ENCODE assay signal across 8 cellular contexts in the genomic region with DNA sequence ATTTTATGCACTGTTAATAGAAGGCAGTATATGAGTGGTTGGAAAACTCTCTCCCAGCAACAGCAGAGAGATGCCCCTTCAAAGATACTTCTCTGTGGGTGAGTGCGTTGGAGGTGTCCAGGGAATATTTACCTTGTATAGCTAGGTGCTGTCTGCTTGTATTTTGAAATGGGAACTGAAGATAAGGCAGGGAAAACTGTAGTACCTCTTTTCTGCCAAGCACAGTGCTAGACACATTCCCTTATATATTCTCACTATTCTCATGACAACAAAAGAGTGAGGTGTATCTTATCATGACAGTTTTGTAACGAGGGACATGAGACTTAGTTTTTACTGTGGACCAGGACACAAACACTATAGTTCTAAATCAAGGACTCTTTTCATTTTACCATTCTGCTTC. TPM values are rescaled to one million over a fixed set of nuclear protein-coding genes. Genes with fewer than 3 reads are reported as not detected.
DNase-seq lines count a peak whose midpoint lies in the region; ATAC-seq and TF ChIP-seq lines count a peak whose summit lies in the region.

No MANE protein-coding gene starts in this region.

- H3K4me1 Mint-ChIP-seq in neural progenitor cell = peaks cover 14% of the 10 kb centered on the region

- peaks cover 8% of the 10 kb centered on the region for H3K36me3 Mint-ChIP-seq in neural progenitor cell

- no peak for TF ChIP-seq POLR2A in breast epithelium (IDR thresholded peaks at IDR 0.05)

- H3K36me3 ChIP-seq in MM.1S (replicated peaks; ENCODE audit: insufficient read depth, low read length) (no peaks in the 10 kb centered on the region), breast epithelium (no peaks in the 10 kb centered on the region), neural progenitor cell (no peaks in the 10 kb centered on the region)

- no peak overlapping the region for H2AFZ ChIP-seq in MM.1S (ENCODE audit: low read length)
- H2AFZ ChIP-seq in neural progenitor cell (replicated peaks) = no peak overlapping the region

- H3K27ac ChIP-seq in MM.1S (ENCODE audit: low read length) (no peak overlapping the region), breast epithelium (no peak overlapping the region), neural progenitor cell (no peak overlapping the region)

- peaks cover 50% of the 10 kb centered on the region for H3K4me1 ChIP-seq in MM.1S (ENCODE audit: low read length)
- H3K4me1 ChIP-seq in breast epithelium = peaks cover 0 to 6% of the 10 kb centered on the region in 2 donors
- peaks cover 7% of the 10 kb centered on the region for H3K4me1 ChIP-seq in neural progenitor cell

- H3F3A ChIP-seq in MM.1S (ENCODE audit: insufficient read depth, low read length) = peaks cover 21% of the 10 kb centered on the region
- no peaks in the 10 kb centered on the region for H3F3A ChIP-seq in neural progenitor cell (ENCODE audit: low read depth)

- no peak overlapping the region for H3K9ac ChIP-seq in MM.1S (ENCODE audit: low read length)
- no peak overlapping the region for H3K9ac ChIP-seq in neural progenitor cell

- H3K4me2 ChIP-seq in MM.1S (ENCODE audit: low read depth, low read length) (no peak overlapping the region), neural progenitor cell (peak overlapping the region; percentile 99)

- H3K27me3 ChIP-seq in MM.1S (replicated peaks; ENCODE audit: insufficient read depth, low read length) (peaks cover 43% of the 10 kb centered on the region), breast epithelium (no peaks in the 10 kb centered on the region), neural progenitor cell (peaks cover 40% of the 10 kb centered on the region)

- intact Hi-C loops in breast epithelium (cut with DNase I; ENCODE audit: low total_unique reads) = no loop called here

- peak; percentile 49 for DNase-seq in NCI-H2171 treated with DMSO at 0.1 percent for 48 hours (lab: John Stamatoyannopoulos, UW)
- no peak for DNase-seq in NCI-H2171 (lab: John Stamatoyannopoulos, UW)
- DNase-seq in MM.1S = no peak
- no peak for DNase-seq in breast epithelium (ENCODE audit: low spot score in 2 of 2)
- DNase-seq in neural progenitor cell (ENCODE audit: low spot score) = no peak
- no peak for DNase-seq in stimulated activated naive CD4-positive, alpha-beta T cell treated with Interleukin-2 at 50 U/mL for 16 hours (lab: John Stamatoyannopoulos, UW)

- no peaks in the 10 kb centered on the region for H3K9me2 ChIP-seq in MM.1S (replicated peaks; ENCODE audit: insufficient read depth, low read length)

- ATAC-seq in GM19467 (IDR thresholded peaks at IDR 0.05; ENCODE audit: unreplicated experiment) (no peak), GM21367 (IDR thresholded peaks at IDR 0.05; ENCODE audit: unreplicated experiment) (no peak)

- H3K4me3 ChIP-seq in MM.1S (ENCODE audit: low read length) (no peak overlapping the region), breast epithelium (peak overlapping the region in 2 of 3 donors; percentile 87 to 92), neural progenitor cell (peak overlapping the region; percentile 72)

- H3K27ac Mint-ChIP-seq in neural progenitor cell = no peak overlapping the region

- peaks cover 4% of the 10 kb centered on the region for H3K27me3 Mint-ChIP-seq in neural progenitor cell (ENCODE audit: insufficient read depth, low read depth)

- H3K9me3 ChIP-seq in MM.1S (replicated peaks; ENCODE audit: insufficient read depth, low read length) (no peaks in the 10 kb centered on the region), breast epithelium (no peaks in the 10 kb centered on the region), neural progenitor cell (ENCODE audit: low read depth) (no peaks in the 10 kb centered on the region)

- peak overlapping the region; percentile 89 for H3K4me3 Mint-ChIP-seq in neural progenitor cell

- H3K79me2 ChIP-seq in MM.1S (ENCODE audit: low read length) (no peaks in the 10 kb centered on the region), neural progenitor cell (ENCODE audit: low read depth) (peaks cover 31% of the 10 kb centered on the region)

- H4K20me1 ChIP-seq in MM.1S (ENCODE audit: insufficient read depth, low read length) = no peaks in the 10 kb centered on the region; the same call in 1 of the 2 replicates
- H4K20me1 ChIP-seq in neural progenitor cell (ENCODE audit: low read depth) = no peaks in the 10 kb centered on the region

- TF ChIP-seq CTCF in MM.1S (IDR thresholded peaks at IDR 0.05; ENCODE audit: low read length) (peak; percentile 54), breast epithelium (IDR thresholded peaks at IDR 0.05) (peak; percentile 20 to 34 (median 33)), neural progenitor cell (IDR thresholded peaks at IDR 0.05) (peak; percentile 36)

- H3K9me3 Mint-ChIP-seq in neural progenitor cell = no peaks in the 10 kb centered on the region

RNA-seq across cellular contexts. Expression of gene TTC39C, which starts 2.1 kb away (rescaled TPM):
- 10 to 100 TPM; 49.8 to 59.0 (median 53.0) TPM for total RNA-seq in breast epithelium
- total RNA-seq in neural progenitor cell (ENCODE audit: low replicate concordance) = 26.1 and 27.6 TPM in 2 replicates
